ENCODE assay signal across 8 cellular contexts in the genomic region with DNA sequence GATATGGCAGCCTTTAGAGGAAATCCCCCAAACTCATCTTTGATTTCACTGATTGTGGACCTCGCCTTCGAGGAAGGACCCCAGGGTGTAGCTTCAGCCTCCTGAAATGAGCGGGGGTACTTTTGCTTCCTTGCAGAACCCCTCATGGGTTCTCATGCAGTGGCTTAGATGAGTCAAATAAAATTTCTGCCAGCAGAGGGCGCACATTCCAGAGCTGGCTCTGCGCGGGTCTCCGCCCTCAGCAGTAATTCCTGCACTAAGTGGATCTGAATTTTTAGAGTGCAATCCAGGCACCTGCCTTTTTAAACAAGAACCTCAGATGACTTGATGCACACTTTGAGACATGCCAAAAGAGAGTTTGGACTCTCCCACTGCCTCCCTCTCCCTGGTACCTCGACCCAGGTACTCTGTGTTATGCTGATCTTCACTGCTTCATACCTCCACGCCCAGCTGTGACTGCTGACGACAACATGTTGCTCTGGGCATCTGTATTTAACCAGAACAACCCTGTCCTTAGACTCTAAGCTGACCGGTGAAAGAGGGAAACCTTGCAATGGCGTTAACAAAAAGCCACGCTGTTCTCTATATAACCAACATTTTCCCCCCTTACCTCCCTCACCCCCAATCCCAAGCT. TPM values are rescaled to one million over a fixed set of nuclear protein-coding genes. Genes with fewer than 3 reads are reported as not detected.
DNase-seq lines count a peak whose midpoint lies in the region; ATAC-seq and TF ChIP-seq lines count a peak whose summit lies in the region.

No MANE protein-coding gene starts in this region.

- no peak overlapping the region for H3K4me3 Mint-ChIP-seq in activated T-helper 17 cell treated with anti-CD3 and anti-CD28 coated beads, Interleukin-2, amount 50 U/mL, for 72 hours
- peak overlapping the region; percentile 49 for H3K4me3 Mint-ChIP-seq in glutamatergic neuron (ENCODE audit: unreplicated experiment)

- peaks cover 39% of the 10 kb centered on the region for H3K27me3 Mint-ChIP-seq in activated T-helper 17 cell treated with anti-CD3 and anti-CD28 coated beads, Interleukin-2, amount 50 U/mL, for 72 hours
- H3K27me3 Mint-ChIP-seq in glutamatergic neuron (ENCODE audit: unreplicated experiment), result peaks cover 4% of the 10 kb centered on the region

- no peak overlapping the region for H3K27ac Mint-ChIP-seq in activated T-helper 17 cell treated with anti-CD3 and anti-CD28 coated beads, Interleukin-2, amount 50 U/mL, for 72 hours
- H3K27ac Mint-ChIP-seq in glutamatergic neuron (ENCODE audit: unreplicated experiment), result no peak overlapping the region

- peak; percentile 88 for TF ChIP-seq CTCF in glutamatergic neuron (IDR thresholded peaks at IDR 0.05; ENCODE audit: partially characterized antibody, unreplicated experiment)

- no peaks in the 10 kb centered on the region for H3K9me3 Mint-ChIP-seq in activated T-helper 17 cell treated with anti-CD3 and anti-CD28 coated beads, Interleukin-2, amount 50 U/mL, for 72 hours
- peaks cover 2% of the 10 kb centered on the region for H3K9me3 Mint-ChIP-seq in glutamatergic neuron (ENCODE audit: unreplicated experiment)

- DNase-seq in CMK (ENCODE audit: low read depth), result peak; percentile 32
- DNase-seq in NCI-H774 (lab: John Stamatoyannopoulos, UW), result peak; percentile 43
- peak; percentile 84 for DNase-seq in glutamatergic neuron
- DNase-seq in renal cortical epithelial cell (ENCODE audit: low read depth), result peak; percentile 36
- DNase-seq in cerebellar nuclear complex (lab: John Stamatoyannopoulos, UW), result no peak

- H3K4me1 Mint-ChIP-seq in activated T-helper 17 cell treated with anti-CD3 and anti-CD28 coated beads, Interleukin-2, amount 50 U/mL, for 72 hours, result no peaks in the 10 kb centered on the region
- peaks cover 17% of the 10 kb centered on the region for H3K4me1 Mint-ChIP-seq in glutamatergic neuron (ENCODE audit: low read depth, unreplicated experiment)

- ATAC-seq in GM18907 (IDR thresholded peaks at IDR 0.05; ENCODE audit: unreplicated experiment) (peak; percentile 90), HG03159 (IDR thresholded peaks at IDR 0.05; ENCODE audit: unreplicated experiment) (peak; percentile 94)
- ATAC-seq in activated T-helper 17 cell treated with anti-CD3 and anti-CD28 coated beads, Interleukin-2, amount 50 U/mL, for 72 hours (replicated peaks), result peak; percentile 57

- H3K36me3 Mint-ChIP-seq in activated T-helper 17 cell treated with anti-CD3 and anti-CD28 coated beads, Interleukin-2, amount 50 U/mL, for 72 hours (ENCODE audit: low read depth), result no peaks in the 10 kb centered on the region
- no peaks in the 10 kb centered on the region for H3K36me3 Mint-ChIP-seq in glutamatergic neuron (ENCODE audit: unreplicated experiment)

RNA-seq across cellular contexts. Expression of gene EGFLAM, which starts 7.3 kb away (rescaled TPM):
- not detected for total RNA-seq in activated T-helper 17 cell treated with anti-CD3 and anti-CD28 coated beads, Interleukin-2, amount 50 U/mL, for 72 hours
- total RNA-seq in glutamatergic neuron (ENCODE audit: unreplicated experiment) (13.2 TPM), renal cortical epithelial cell (under 0.01 and 7.0 TPM in 2 replicates)

Comparison
In these comparisons a context has a peak if more than half of its experiments do, and no peak if none do; other contexts are left out.
1. DNase-seq: peak in CMK (single experiment), NCI-H774 (single experiment), glutamatergic neuron (single experiment) and renal cortical epithelial cell (single experiment); none in cerebellar nuclear complex (0 of 2).
2. Peak in every context shown above with its lines, with median percentiles within 50 percentile points of each other: ATAC-seq.